In the genomic region with DNA sequence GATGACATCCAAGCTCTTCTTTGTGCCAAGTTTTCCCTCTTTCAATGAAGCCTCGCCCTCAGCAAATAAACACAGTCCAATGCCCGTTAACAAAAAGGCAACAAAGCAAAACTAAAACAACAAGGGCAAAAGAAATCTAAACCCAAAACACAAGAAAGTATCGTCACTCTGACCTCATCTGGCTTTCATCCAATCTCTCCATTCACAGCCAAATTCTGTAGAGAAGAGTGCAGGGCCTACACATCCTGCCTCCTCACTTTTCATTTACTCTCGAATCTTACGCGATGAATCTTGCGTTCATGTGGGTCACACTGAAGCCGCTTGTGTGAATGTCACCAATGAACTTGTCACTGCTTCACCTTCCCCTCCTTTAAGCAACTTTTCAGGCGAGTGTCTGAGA, we compare ENCODE assay signal across 1 cellular context.
TF ChIP-seq lines count a peak whose summit lies in the region.

No MANE protein-coding gene starts in this region.

TF ChIP-seq in IMR-90, 13 proteins besides CTCF, POLR2A, EP300 and RAD21 (continued from another document):
- TF ChIP-seq, protein P1, sequence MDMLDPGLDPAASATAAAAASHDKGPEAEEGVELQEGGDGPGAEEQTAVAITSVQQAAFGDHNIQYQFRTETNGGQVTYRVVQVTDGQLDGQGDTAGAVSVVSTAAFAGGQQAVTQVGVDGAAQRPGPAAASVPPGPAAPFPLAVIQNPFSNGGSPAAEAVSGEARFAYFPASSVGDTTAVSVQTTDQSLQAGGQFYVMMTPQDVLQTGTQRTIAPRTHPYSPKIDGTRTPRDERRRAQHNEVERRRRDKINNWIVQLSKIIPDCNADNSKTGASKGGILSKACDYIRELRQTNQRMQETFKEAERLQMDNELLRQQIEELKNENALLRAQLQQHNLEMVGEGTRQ (IDR thresholded peaks at IDR 0.05; ENCODE audit: low read depth, low read length), result no peak
- TF ChIP-seq CHD1 (IDR thresholded peaks at IDR 0.05; ENCODE audit: low read depth, low read length) (no peak), MXI1 (IDR thresholded peaks at IDR 0.05; ENCODE audit: borderline replicate concordance, low read depth, low read length) (no peak), MAFK (IDR thresholded peaks at IDR 0.05; ENCODE audit: low read depth, low read length) (no peak)
